18 cellular contexts compared by ENCODE assay signal in genomic region chr11:78061921-78062311, GRCh38. TPM values are rescaled to one million over a fixed set of nuclear protein-coding genes. Genes with fewer than 3 reads are reported as not detected.
A peak's percentile ranks its signal among the peaks of the same experiment; 100 is the strongest.
DNase-seq lines count a peak whose midpoint lies in the region; ATAC-seq and TF ChIP-seq lines count a peak whose summit lies in the region.
"Had no signal": no experiment of that assay in that cellular context is flagged by ENCODE, and none has a peak within 500 bp of the region (broad histone marks: within the 10 kb centered on the region; RNA-seq: fewer than 3 reads in every experiment).

No MANE protein-coding gene starts in this region.

- CTCF ChIA-PET in mammary epithelial cell (lab: Charles Lee; ENCODE audit: low non-redundant PET), result no interaction called here
- CTCF ChIA-PET in GM10248 (lab: Yijun Ruan, JAX), result interaction anchor here (0.7 to 1.9 kb wide), 2 partner anchors 14 to 21 kb away, joined by 3 to 7 read pairs; no protein-coding TSS in a partner anchor

- peak; percentile 30 for ATAC-seq in lung (ENCODE audit: insufficient read depth, low FRiP score)
- ATAC-seq: stimulated activated naive B cell treated with anti-CD40 and anti-IgM and Interleukin-4, amounts not matched to agents 10 μg/mL and 1 μg/mL and 100 μg/mL, for 72 hours had no signal

- H4K20me1 ChIP-seq in mammary epithelial cell (ENCODE audit: insufficient read depth, low read length), result no peaks in the 10 kb centered on the region

- in situ Hi-C loops in mammary epithelial cell (cut with MboI; ENCODE audit: low sequenced_read_pairs in 2 of 2), result no loop called here

- no peak overlapping the region for H3K4me3 ChIP-seq in mammary epithelial cell (replicated peaks in 1 of 3; ENCODE audit: insufficient read depth in 1 of 3, low read depth in 2 of 3, low read length in 3 of 3)
- no peak overlapping the region for H3K4me3 ChIP-seq in lung
- H3K4me3 ChIP-seq in subcutaneous abdominal adipose tissue (ENCODE audit: low read depth in 1 of 5, low read length in 5 of 5), result peak overlapping the region in 1 of 5 donors; percentile 20
- H3K4me3 ChIP-seq: SJCRH30 had no signal

- no peaks in the 10 kb centered on the region for H3K36me3 ChIP-seq in mammary epithelial cell (ENCODE audit: insufficient read depth, low read length)
- H3K36me3 ChIP-seq in lung (ENCODE audit: control insufficient read depth in 2 of 2, insufficient read depth in 2 of 2, low read length in 2 of 2), result no peaks in the 10 kb centered on the region
- H3K36me3 ChIP-seq in subcutaneous abdominal adipose tissue (ENCODE audit: control insufficient read depth in 5 of 5, insufficient read depth in 5 of 5, low read length in 5 of 5), result no peaks in the 10 kb centered on the region
- H3K36me3 ChIP-seq: SJCRH30 had no signal

- WGBS in mammary epithelial cell (ENCODE audit: low coverage, missing lambda C conversion rate), result 31% methylated on average over 4 of the region's 4 CpGs
- WGBS in lung, 2 donors, result 66 to 89% methylated on average over 4 of the region's 4 CpGs

- H3K4me2 ChIP-seq in mammary epithelial cell (ENCODE audit: insufficient read depth, low read depth, low read length), result no peak overlapping the region

- H3K9ac ChIP-seq in mammary epithelial cell (ENCODE audit: insufficient read depth, low read length), result no peak overlapping the region
- no peak overlapping the region for H3K9ac ChIP-seq in subcutaneous abdominal adipose tissue (ENCODE audit: low read length in 5 of 5)

- POLR2A ChIA-PET in GM10248 (lab: Yijun Ruan, JAX), result no interaction called here

- dilution Hi-C loops in mammary epithelial cell (cut with HindIII; ENCODE audit: low sequenced_read_pairs), result loop anchor here (10.0 kb wide), 1 partner anchor 277 kb away; no protein-coding TSS in a partner anchor

- H3K9me3 ChIP-seq in mammary epithelial cell (replicated peaks; ENCODE audit: insufficient read depth, low read length) (no peaks in the 10 kb centered on the region), lung (ENCODE audit: control insufficient read depth in 2 of 2, insufficient read depth in 1 of 2, low read length in 1 of 2) (peaks cover 0 to 2% of the 10 kb centered on the region in 2 donors), subcutaneous abdominal adipose tissue (ENCODE audit: control insufficient read depth in 5 of 5, low read length in 5 of 5) (no peaks in the 10 kb centered on the region)
- H3K9me3 ChIP-seq: SJCRH30 had no signal

- peak overlapping the region; percentile 64 for H2AFZ ChIP-seq in mammary epithelial cell (ENCODE audit: low read depth, low read length)

- H3K27me3 ChIP-seq in mammary epithelial cell (ENCODE audit: insufficient read depth, low read length) (no peaks in the 10 kb centered on the region), lung (ENCODE audit: control insufficient read depth, insufficient read depth) (no peaks in the 10 kb centered on the region), subcutaneous abdominal adipose tissue (ENCODE audit: control insufficient read depth in 5 of 5, insufficient read depth in 4 of 5, low read length in 5 of 5) (no peaks in the 10 kb centered on the region)
- H3K27me3 ChIP-seq: SJCRH30 had no signal

- H3K4me1 ChIP-seq in mammary epithelial cell (ENCODE audit: insufficient read depth, low read length) (no peaks in the 10 kb centered on the region), lung (ENCODE audit: control insufficient read depth in 2 of 2, insufficient read depth in 2 of 2, low read length in 2 of 2) (peaks cover 0 to 4% of the 10 kb centered on the region in 2 donors), subcutaneous abdominal adipose tissue (ENCODE audit: control insufficient read depth in 5 of 5, insufficient read depth in 5 of 5, low read length in 5 of 5) (peaks cover 0 to 48% (median 41%) of the 10 kb centered on the region in 5 donors)
- H3K4me1 ChIP-seq: SJCRH30 had no signal

- BruUV-seq in mammary epithelial cell (replicated peaks; lab: Mats Ljungman, UMichigan), result no TSS peak

- intact Hi-C loops in mammary epithelial cell (cut with micrococcal nuclease), result no loop called here

- DNase-seq in OCI-M1 (lab: John Stamatoyannopoulos, UW) (peak; percentile 77), mammary epithelial cell (no peak), lung (ENCODE audit: low spot score) (no peak), cerebellum (ENCODE audit: low spot score) (no peak), GDM1 (lab: John Stamatoyannopoulos, UW) (no peak), GM10248 (ENCODE audit: extremely low spot score) (no peak), iPS-NIHi7 (ENCODE audit: extremely low spot score) (no peak)
- DNase-seq: activated naive CD4-positive, alpha-beta T cell; NCI-H1694 treated with DMSO at 0.1 percent for 48 hours; SJCRH30; stimulated activated CD4-positive, alpha-beta T cell treated with anti-CD3 and anti-CD28 coated beads, Interleukin-12 subunit alpha, Interleukin-12 subunit beta, amount 100 ng/mL, for 4 hours; stimulated activated naive B cell treated with anti-CD40 and anti-IgM and Interleukin-4, amounts not matched to agents 10 μg/mL and 1 μg/mL and 100 μg/mL, for 72 hours; T1000 had no signal

- H3K27ac ChIP-seq in mammary epithelial cell (ENCODE audit: insufficient read depth, low read depth, low read length), result no peak overlapping the region
- no peak overlapping the region for H3K27ac ChIP-seq in lung (ENCODE audit: low read depth in 1 of 2, low read length in 1 of 2)
- peak overlapping the region; percentile 89 for H3K27ac ChIP-seq in subcutaneous abdominal adipose tissue (ENCODE audit: low read depth, low read length)
- H3K27ac ChIP-seq: SJCRH30 had no signal

- TF ChIP-seq CTCF in mammary epithelial cell (conservative IDR thresholded peaks at IDR 0.05 in 1 of 2, IDR thresholded peaks at IDR 0.05 in 1 of 2; ENCODE audit: extremely low read depth in 1 of 2, insufficient read depth in 1 of 2, low read depth in 1 of 2, low read length in 2 of 2), result no peak
- TF ChIP-seq CTCF in lung (IDR thresholded peaks at IDR 0.05; ENCODE audit: control extremely low read depth, extremely low read depth), result no peak
- no peak for TF ChIP-seq CTCF in GM10248 (IDR thresholded peaks at IDR 0.05; ENCODE audit: control extremely low read depth, extremely low read depth, low read depth, missing control alignments)

- no peaks in the 10 kb centered on the region for H3K79me2 ChIP-seq in mammary epithelial cell (ENCODE audit: insufficient read depth, low read length)

RNA-seq across cellular contexts. Expression of gene THRSP, which starts 1.7 kb away (rescaled TPM):
- total RNA-seq in mammary epithelial cell (not detected), lung (not detected), cerebellum (0.45 TPM)
- polyA plus RNA-seq in mammary epithelial cell (not detected), lung (under 1 TPM; 0.03 to 0.12 TPM)
- not detected for polyA minus RNA-seq in mammary epithelial cell
- total RNA-seq: dermis microvascular lymphatic vessel endothelial cell, H1, HT-29, LHCN-M2, SJCRH30 had no signal

RNA-seq across cellular contexts. Expression of gene NDUFC2, which starts 17.7 kb away (rescaled TPM):
- total RNA-seq in mammary epithelial cell, result 100 to 1,000 TPM; 108 to 209 TPM
- polyA plus RNA-seq in mammary epithelial cell, result 165 TPM
- 11.5 TPM for polyA minus RNA-seq in mammary epithelial cell
- 100 to 1,000 TPM in 1 of 2 donors, 10 to 100 TPM in 1; 55.7 to 190 TPM for total RNA-seq in lung
- 100 to 1,000 TPM; 160 to 182 TPM for polyA plus RNA-seq in lung
- total RNA-seq in cerebellum, result 83.9 TPM

RNA-seq across cellular contexts. Expression of gene KCTD14, which starts 38.8 kb away (rescaled TPM):
- total RNA-seq in mammary epithelial cell (10 to 100 TPM in 1 of 2 donors, 1 to 10 TPM in 1; 7.2 to 11.1 TPM), lung (10 to 100 TPM in 1 of 2 donors, 1 to 10 TPM in 1; 6.4 to 21.3 TPM), cerebellum (2.8 TPM)
- polyA plus RNA-seq in mammary epithelial cell (23.2 TPM), lung (10 to 100 TPM; 14.8 to 24.0 TPM)
- polyA minus RNA-seq in mammary epithelial cell, result 18.1 TPM
